14 cellular contexts compared by ENCODE assay signal in genomic region chr6:30763155-30763617, GRCh38. TPM values are rescaled to one million over a fixed set of nuclear protein-coding genes. Genes with fewer than 3 reads are reported as not detected.
A peak's percentile ranks its signal among the peaks of the same experiment; 100 is the strongest.
DNase-seq lines count a peak whose midpoint lies in the region; ATAC-seq, FAIRE-seq and TF ChIP-seq lines count a peak whose summit lies in the region.
"Had no signal": no experiment of that assay in that cellular context is flagged by ENCODE, and none has a peak within 500 bp of the region (broad histone marks: within the 10 kb centered on the region; RNA-seq: fewer than 3 reads in every experiment).

No MANE protein-coding gene starts in this region.

- H4K8ac ChIP-seq in mesendoderm (ENCODE audit: low read depth, low read length): peak overlapping the region; percentile 97

- H3K79me1 ChIP-seq in mesendoderm (ENCODE audit: low read length): no peaks in the 10 kb centered on the region

- peak overlapping the region; percentile 74 for H2BK120ac ChIP-seq in mesendoderm (ENCODE audit: low read depth, low read length)

- no peaks in the 10 kb centered on the region for H3K9me3 ChIP-seq in left ventricle myocardium inferior (replicated peaks)
- H3K9me3 ChIP-seq in astrocyte (ENCODE audit: insufficient read depth, low read depth, low read length): no peaks in the 10 kb centered on the region

- no peaks in the 10 kb centered on the region for H3K27me3 Mint-ChIP-seq in astrocyte (ENCODE audit: low read depth, unreplicated experiment)
- H3K27me3 Mint-ChIP-seq in type B pancreatic cell: no peaks in the 10 kb centered on the region

- H2BK5ac ChIP-seq in mesendoderm (ENCODE audit: low read length): peak overlapping the region; percentile 94

- no peak overlapping the region for H2AFZ ChIP-seq in astrocyte (ENCODE audit: low read depth, low read length)

- H3K4ac ChIP-seq in mesendoderm (ENCODE audit: low read depth, low read length): peak overlapping the region; percentile 100

- peaks cover 55% of the 10 kb centered on the region for H3K4me1 ChIP-seq in left ventricle myocardium inferior
- H3K4me1 ChIP-seq in astrocyte (ENCODE audit: insufficient read depth, low read length): peaks cover 32% of the 10 kb centered on the region
- peaks cover 16% of the 10 kb centered on the region for H3K4me1 ChIP-seq in mesendoderm (ENCODE audit: control insufficient read depth, low read depth, low read length)

- H4K20me1 ChIP-seq in astrocyte (ENCODE audit: insufficient read depth, low read length): no peaks in the 10 kb centered on the region

- H3K4me1 Mint-ChIP-seq in astrocyte (ENCODE audit: low read depth, unreplicated experiment) (peaks cover 60% of the 10 kb centered on the region), type B pancreatic cell (ENCODE audit: unreplicated experiment) (peaks cover 50% of the 10 kb centered on the region)

- H3K4me2 ChIP-seq in astrocyte (ENCODE audit: low read length) (peak overlapping the region; percentile 57), mesendoderm (ENCODE audit: low read length) (peak overlapping the region; percentile 5)

- FAIRE-seq in astrocyte (lab: Jason Lieb, UNC): no peak

- H3K27ac Mint-ChIP-seq in astrocyte (ENCODE audit: unreplicated experiment) (peak overlapping the region; percentile 91), type B pancreatic cell (peak overlapping the region; percentile 77)
- H3K27ac Mint-ChIP-seq: B cell had no signal

- peak overlapping the region; percentile 14 for H2BK15ac ChIP-seq in mesendoderm (replicated peaks; ENCODE audit: low read depth)

- no peak overlapping the region for H3K23ac ChIP-seq in mesendoderm (ENCODE audit: low read length)

- no CpG with 5 or more reads among the region's 1 CpG for WGBS in mesendoderm (ENCODE audit: extremely low coverage, insufficient coverage, low lambda C conversion rate)

- TF ChIP-seq CTCF in left ventricle myocardium inferior (IDR thresholded peaks at IDR 0.05; ENCODE audit: borderline replicate concordance) (no peak), astrocyte (IDR thresholded peaks at IDR 0.05; ENCODE audit: insufficient read depth, low read depth, low read length) (no peak), type B pancreatic cell (conservative IDR thresholded peaks at IDR 0.05) (no peak)

- peak overlapping the region; percentile 68 for H2AK5ac ChIP-seq in mesendoderm (ENCODE audit: low read length)

- DNase-seq in left ventricle myocardium inferior (no peak), Right ventricle myocardium inferior (ENCODE audit: missing footprints) (no peak), astrocyte (ENCODE audit: low read depth) (no peak), mesendoderm (no peak), type B pancreatic cell (ENCODE audit: extremely low spot score, unreplicated experiment) (no peak), NCI-H1436 (lab: John Stamatoyannopoulos, UW) (no peak), SKM-1 (lab: John Stamatoyannopoulos, UW; ENCODE audit: unreplicated experiment) (no peak)
- DNase-seq: dermis blood vessel endothelial cell; glutamatergic neuron; GOT3; NCI-H2081 treated with DMSO at 0.1 percent for 48 hours; stimulated activated naive CD4-positive, alpha-beta T cell treated with Interleukin-2 at 50 U/mL for 16 hours had no signal

- H3K9me3 Mint-ChIP-seq in astrocyte (ENCODE audit: unreplicated experiment) (no peaks in the 10 kb centered on the region), type B pancreatic cell (peaks cover 4% of the 10 kb centered on the region)

- H3K36me3 ChIP-seq in left ventricle myocardium inferior (no peaks in the 10 kb centered on the region), astrocyte (ENCODE audit: insufficient read depth, low read length) (no peaks in the 10 kb centered on the region), mesendoderm (ENCODE audit: control insufficient read depth, insufficient read depth, low read length) (no peaks in the 10 kb centered on the region)

- H3K56ac ChIP-seq in mesendoderm (ENCODE audit: low read length): peak overlapping the region; percentile 89

- H3K36me3 Mint-ChIP-seq in astrocyte (ENCODE audit: low read depth, unreplicated experiment) (no peaks in the 10 kb centered on the region), type B pancreatic cell (no peaks in the 10 kb centered on the region)

- peak overlapping the region; percentile 74 for H3K9ac ChIP-seq in astrocyte (ENCODE audit: low read length)
- peak overlapping the region; percentile 68 for H3K9ac ChIP-seq in mesendoderm (ENCODE audit: low read length)

- ATAC-seq in Right ventricle myocardium inferior (no peak), GM18868 (IDR thresholded peaks at IDR 0.05; ENCODE audit: unreplicated experiment) (no peak)

- peak overlapping the region; percentile 89 for H4K5ac ChIP-seq in mesendoderm (ENCODE audit: low read length)

- intact Hi-C loops in left ventricle myocardium inferior (cut with micrococcal nuclease): no loop called here
- intact Hi-C loops in Right ventricle myocardium inferior (cut with DNase I): no loop called here

- H3K79me2 ChIP-seq in astrocyte (ENCODE audit: insufficient read depth, low read length) (no peaks in the 10 kb centered on the region), mesendoderm (ENCODE audit: control insufficient read depth, insufficient read depth, low read length) (no peaks in the 10 kb centered on the region)

- H3K27me3 ChIP-seq in left ventricle myocardium inferior (ENCODE audit: low read depth): no peaks in the 10 kb centered on the region
- H3K27me3 ChIP-seq in astrocyte (ENCODE audit: insufficient read depth, low read length): no peaks in the 10 kb centered on the region
- H3K27me3 ChIP-seq in mesendoderm (ENCODE audit: insufficient read depth, low read length, poor library complexity): no peaks in the 10 kb centered on the region

- H3K4me3 Mint-ChIP-seq in astrocyte (ENCODE audit: unreplicated experiment): no peak overlapping the region
- H3K4me3 Mint-ChIP-seq in type B pancreatic cell: peak overlapping the region; percentile 57
- H3K4me3 Mint-ChIP-seq: B cell had no signal

- peak overlapping the region; percentile 72 for H3K18ac ChIP-seq in mesendoderm (ENCODE audit: low read length)

- H3K4me3 ChIP-seq in left ventricle myocardium inferior (no peak overlapping the region), astrocyte (ENCODE audit: insufficient read depth, low read depth, low read length) (no peak overlapping the region), mesendoderm (ENCODE audit: low read length) (no peak overlapping the region)

- H3K27ac ChIP-seq in left ventricle myocardium inferior (replicated peaks) (peak overlapping the region; percentile 70), astrocyte (ENCODE audit: low read depth, low read length) (peak overlapping the region; percentile 92), mesendoderm (ENCODE audit: low read depth, low read length) (peak overlapping the region; percentile 86)

RNA-seq across cellular contexts. Expression of gene IER3, which starts 18.8 kb away (rescaled TPM):
- total RNA-seq in left ventricle myocardium inferior: 41.4 TPM
- total RNA-seq in Right ventricle myocardium inferior: 19.2 TPM
- total RNA-seq in astrocyte: 216 and 221 TPM in 2 replicates
- 285 TPM for polyA plus RNA-seq in mesendoderm (2013, experiment 1 of 2)
- polyA plus RNA-seq in mesendoderm (2013, experiment 2 of 2): 254 TPM
- 24.3 and 40.1 TPM in 2 replicates for total RNA-seq in type B pancreatic cell (ENCODE audit: low replicate concordance)

RNA-seq across cellular contexts. Expression of gene FLOT1, which starts 20.7 kb away (rescaled TPM):
- total RNA-seq in left ventricle myocardium inferior: 223 TPM
- 240 TPM for total RNA-seq in Right ventricle myocardium inferior
- 77.6 and 85.2 TPM in 2 replicates for total RNA-seq in astrocyte
- 70.7 TPM for polyA plus RNA-seq in mesendoderm (2013, experiment 1 of 2)
- polyA plus RNA-seq in mesendoderm (2013, experiment 2 of 2): 68.2 TPM
- total RNA-seq in type B pancreatic cell (ENCODE audit: low replicate concordance): 72.9 and 94.8 TPM in 2 replicates

RNA-seq across cellular contexts. Expression of gene TUBB, which starts 43.0 kb away (rescaled TPM):
- 187 TPM for total RNA-seq in left ventricle myocardium inferior
- total RNA-seq in Right ventricle myocardium inferior: 254 TPM
- 815 and 887 TPM in 2 replicates for total RNA-seq in astrocyte
- 1,956 TPM for polyA plus RNA-seq in mesendoderm (2013, experiment 1 of 2)
- 1,954 TPM for polyA plus RNA-seq in mesendoderm (2013, experiment 2 of 2)
- 560 and 1,225 TPM in 2 replicates for total RNA-seq in type B pancreatic cell (ENCODE audit: low replicate concordance)

RNA-seq across cellular contexts. Expression of gene MDC1, which starts 46.1 kb away (rescaled TPM):
- total RNA-seq in left ventricle myocardium inferior: 14.1 TPM
- total RNA-seq in Right ventricle myocardium inferior: 13.1 TPM
- total RNA-seq in astrocyte: 25.2 and 25.4 TPM in 2 replicates
- polyA plus RNA-seq in mesendoderm (2013, experiment 1 of 2): 30.4 TPM
- polyA plus RNA-seq in mesendoderm (2013, experiment 2 of 2): 29.4 TPM
- 30.1 and 71.3 TPM in 2 replicates for total RNA-seq in type B pancreatic cell (ENCODE audit: low replicate concordance)
